24 cellular contexts compared by ENCODE assay signal in the genomic region with DNA sequence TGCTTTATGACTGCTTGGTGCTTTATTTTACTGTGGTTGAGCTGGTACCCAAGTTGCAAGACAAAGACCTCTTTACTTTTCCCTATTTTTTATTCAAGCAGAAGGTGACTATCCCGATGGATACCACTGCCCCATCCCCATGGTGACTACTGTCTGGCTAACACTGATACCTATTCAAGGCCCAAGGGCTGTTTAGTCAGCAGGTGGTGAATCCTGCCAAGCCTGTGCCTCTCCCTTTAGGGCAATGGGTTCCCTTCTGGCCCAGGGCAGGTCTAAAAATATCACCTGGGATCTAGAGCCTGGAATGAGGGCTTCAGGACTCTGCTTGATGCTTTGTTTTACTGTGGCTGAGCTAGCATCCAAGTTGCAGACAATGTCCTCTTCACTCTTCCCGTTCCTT.
"Had no signal": no experiment of that assay in that cellular context is flagged by ENCODE, and none has a peak within 500 bp of the region (broad histone marks: within the 10 kb centered on the region; RNA-seq: fewer than 3 reads in every experiment).

No MANE protein-coding gene starts in this region.

- H3K4me1 ChIP-seq: left ventricle myocardium inferior, pancreas, prostate gland, suprapubic skin, tibial artery, upper lobe of right lung had no signal

- H3K9me3 ChIP-seq: pancreas, prostate gland had no signal

- DNase-seq: hypothalamus; immature natural killer cell; left ventricle myocardium inferior; naive thymus-derived CD8-positive, alpha-beta T cell; nucleus accumbens; pancreas; posterior cingulate gyrus; retina; right cardiac atrium; stimulated activated CD4-positive, alpha-beta T cell treated with anti-CD3 and anti-CD28 coated beads, Interleukin-12 subunit alpha, Interleukin-12 subunit beta, amount 100 ng/mL, for 4 hours; stimulated activated CD4-positive, alpha-beta T cell treated with anti-CD3 and anti-CD28 coated beads, Interleukin-15, amount 100 ng/mL, for 24 hours; stimulated activated CD4-positive, alpha-beta T cell treated with anti-CD3 and anti-CD28 coated beads, Interleukin-2, amount 100 ng/mL, for 24 hours; stimulated activated CD4-positive, alpha-beta T cell treated with anti-CD3 and anti-CD28 coated beads, Interleukin-4, amount 100 ng/mL, for 1 hour; stimulated activated naive B cell treated with anti-CD40 and anti-IgM and Interleukin-4, amounts not matched to agents 10 μg/mL and 1 μg/mL and 100 μg/mL, for 72 hours; stimulated activated naive CD8-positive, alpha-beta T cell treated with anti-CD3 and anti-CD28 coated beads, Interleukin-15, Interleukin-2, amounts not matched to agents 100 U/mL and 50 U/mL, for 24 hours; tibial artery; trophoblast cell; upper lobe of right lung had no signal

- H3K27ac ChIP-seq: left ventricle myocardium inferior, pancreas, prostate gland, skin epidermis, suprapubic skin, thoracic aorta, tibial artery, upper lobe of right lung had no signal

- H3K4me3 ChIP-seq: left ventricle myocardium inferior, lung, pancreas, prostate gland, skin epidermis, suprapubic skin, thoracic aorta, tibial artery, upper lobe of right lung had no signal

- H3K36me3 ChIP-seq: left ventricle myocardium inferior, pancreas, prostate gland, suprapubic skin, thoracic aorta, tibial artery, upper lobe of right lung had no signal

- H3K27me3 ChIP-seq: pancreas, suprapubic skin, tibial artery, upper lobe of right lung had no signal

- ATAC-seq: naive thymus-derived CD8-positive, alpha-beta T cell; pancreas; right cardiac atrium; sciatic nerve; stimulated activated naive B cell treated with anti-CD40 and anti-IgM and Interleukin-4, amounts not matched to agents 10 μg/mL and 1 μg/mL and 100 μg/mL, for 72 hours; stimulated activated naive CD8-positive, alpha-beta T cell treated with anti-CD3 and anti-CD28 coated beads, Interleukin-15, Interleukin-2, amounts not matched to agents 100 U/mL and 50 U/mL, for 24 hours; upper lobe of right lung had no signal
